Comparison of ENCODE assay signal across 17 cellular contexts in genomic region chr20:11375368-11375767, GRCh38.
DNase-seq lines count a peak whose midpoint lies in the region; ATAC-seq and TF ChIP-seq lines count a peak whose summit lies in the region.
"Had no signal": no experiment of that assay in that cellular context is flagged by ENCODE, and none has a peak within 500 bp of the region (broad histone marks: within the 10 kb centered on the region; RNA-seq: fewer than 3 reads in every experiment).

No MANE protein-coding gene starts in this region.

- intact Hi-C loops in MCF 10A (cut with micrococcal nuclease) = no loop called here
- intact Hi-C loops in breast epithelium (cut with DNase I; ENCODE audit: low total_unique reads) = no loop called here

- no peak for TF ChIP-seq POLR2A in breast epithelium (IDR thresholded peaks at IDR 0.05)

- POLR2A ChIA-PET in MCF 10A (lab: Yijun Ruan, JAX) = interaction anchor here (0.5 to 2.9 kb wide), 10 partner anchors 9 to 703 kb away, joined by 3 to 11 read pairs (median 4); no protein-coding TSS in a partner anchor

- H3K36me3 Mint-ChIP-seq in MCF 10A (ENCODE audit: insufficient read depth, unreplicated experiment) (no peaks in the 10 kb centered on the region), endodermal cell (ENCODE audit: low read depth) (no peaks in the 10 kb centered on the region)

- no peak overlapping the region for H3K9ac ChIP-seq in endodermal cell (ENCODE audit: extremely low read depth, low read length, poor library complexity, severe bottlenecking)
- H3K9ac ChIP-seq: BLaER1 treated with 17β-estradiol and CSF1 and Interleukin-3, amounts not matched to agents 10 nM and 100 nM had no signal

- WGBS in esophagus, 2 donors = 41 to 55% methylated on average over 4 of the region's 4 CpGs
- 94 to 100% methylated on average over 2 to 4 of the region's 4 CpGs for WGBS in endodermal cell (ENCODE audit: insufficient coverage in 1 of 2, insufficient read length in 1 of 2), 2 experiments

- no peak for TF ChIP-seq CTCF in MCF 10A (IDR thresholded peaks at IDR 0.05; ENCODE audit: unreplicated experiment)
- TF ChIP-seq CTCF in breast epithelium (IDR thresholded peaks at IDR 0.05) = no peak
- TF ChIP-seq CTCF in endodermal cell (conservative IDR thresholded peaks at IDR 0.05) = no peak

- H3K4me3 ChIP-seq in breast epithelium (no peak overlapping the region), esophagus (ENCODE audit: low read depth in 1 of 2, low read length in 2 of 2) (no peak overlapping the region), endodermal cell (ENCODE audit: low read length) (no peak overlapping the region)
- H3K4me3 ChIP-seq: BLaER1 treated with 17β-estradiol and CSF1 and Interleukin-3, amounts not matched to agents 10 nM and 100 nM; GM12878; GM23338 had no signal

- H3K27ac ChIP-seq in breast epithelium (peak overlapping the region in 1 of 2 donors; percentile 7), esophagus (ENCODE audit: low read depth in 2 of 2, low read length in 1 of 2) (peak overlapping the region; percentile 78 to 89), endodermal cell (ENCODE audit: low read depth, low read length) (no peak overlapping the region)
- H3K27ac ChIP-seq: BLaER1 treated with 17β-estradiol and CSF1 and Interleukin-3, amounts not matched to agents 10 nM and 100 nM had no signal

- CTCF ChIA-PET in MCF 10A (lab: Yijun Ruan, JAX) = interaction anchor here (0.6 kb wide), 1 partner anchor 117 kb away, joined by 4 read pairs; no protein-coding TSS in a partner anchor

- H3K4me3 Mint-ChIP-seq in MCF 10A (ENCODE audit: unreplicated experiment) (no peak overlapping the region), endodermal cell (no peak overlapping the region)
- H3K4me3 Mint-ChIP-seq: GM23338 had no signal

- H3K4me1 ChIP-seq in breast epithelium (no peaks in the 10 kb centered on the region), esophagus (ENCODE audit: control insufficient read depth in 2 of 2, insufficient read depth in 2 of 2, low read length in 1 of 2) (peaks cover 0 to 9% of the 10 kb centered on the region in 2 donors), endodermal cell (ENCODE audit: control insufficient read depth, insufficient read depth, low read length) (peaks cover 5% of the 10 kb centered on the region)
- H3K4me1 ChIP-seq: BLaER1 treated with 17β-estradiol and CSF1 and Interleukin-3, amounts not matched to agents 10 nM and 100 nM had no signal

- H3K4me1 Mint-ChIP-seq in MCF 10A (ENCODE audit: insufficient read depth, unreplicated experiment) (peaks cover 36% of the 10 kb centered on the region), endodermal cell (peaks cover 39% of the 10 kb centered on the region)

- H3K27me3 ChIP-seq in breast epithelium (no peaks in the 10 kb centered on the region), esophagus (ENCODE audit: control insufficient read depth in 1 of 2, insufficient read depth in 2 of 2, low read length in 2 of 2) (no peaks in the 10 kb centered on the region), endodermal cell (ENCODE audit: control insufficient read depth, insufficient read depth, low read length, poor library complexity, severe bottlenecking) (no peaks in the 10 kb centered on the region)
- H3K27me3 ChIP-seq: BLaER1 treated with 17β-estradiol and CSF1 and Interleukin-3, amounts not matched to agents 10 nM and 100 nM had no signal

- H3K9me3 ChIP-seq in breast epithelium (no peaks in the 10 kb centered on the region), esophagus (ENCODE audit: control insufficient read depth in 2 of 2, insufficient read depth in 1 of 2, low read depth in 1 of 2, low read length in 1 of 2) (peaks cover 3 to 6% of the 10 kb centered on the region in 2 donors), endodermal cell (ENCODE audit: control insufficient read depth, low read length) (no peaks in the 10 kb centered on the region)

- no peaks in the 10 kb centered on the region for H3K27me3 Mint-ChIP-seq in MCF 10A (ENCODE audit: insufficient read depth, unreplicated experiment)
- peaks cover 7% of the 10 kb centered on the region for H3K27me3 Mint-ChIP-seq in endodermal cell (ENCODE audit: insufficient read depth)

- H3K9me3 Mint-ChIP-seq in MCF 10A (ENCODE audit: unreplicated experiment) = no peaks in the 10 kb centered on the region
- no peaks in the 10 kb centered on the region for H3K9me3 Mint-ChIP-seq in endodermal cell

- ATAC-seq in GM18873 (IDR thresholded peaks at IDR 0.05; ENCODE audit: low FRiP score, unreplicated experiment) = no peak
- ATAC-seq: GM12878, GM23338 had no signal

- no TSS peak for BruUV-seq in MCF 10A (replicated peaks; lab: Mats Ljungman, UMichigan)

- DNase-seq in MCF 10A (ENCODE audit: unreplicated experiment) (peak; percentile 64), breast epithelium (ENCODE audit: low spot score in 2 of 2) (no peak), putamen (ENCODE audit: low spot score) (peak; percentile 29), NCI-H446 (lab: John Stamatoyannopoulos, UW) (no peak), endodermal cell (no peak), DMS 273 treated with DMSO at 0.1 percent for 48 hours (lab: John Stamatoyannopoulos, UW) (no peak)
- DNase-seq: DND-41; NCI-H187; NCI-H226; NCI-H526; NK-92 treated with Interleukin-12 subunit alpha and Interleukin-12 subunit beta, amount 100 ng/mL, for 24 hours; SIG-M5 had no signal

- no peaks in the 10 kb centered on the region for H3K36me3 ChIP-seq in breast epithelium
- H3K36me3 ChIP-seq in esophagus (ENCODE audit: control insufficient read depth in 2 of 2, insufficient read depth in 2 of 2, low read length in 1 of 2) = no peaks in the 10 kb centered on the region
- H3K36me3 ChIP-seq in endodermal cell (ENCODE audit: control insufficient read depth, insufficient read depth, low read length) = no peaks in the 10 kb centered on the region
- H3K36me3 ChIP-seq: BLaER1 treated with 17β-estradiol and CSF1 and Interleukin-3, amounts not matched to agents 10 nM and 100 nM had no signal

- peak overlapping the region; percentile 42 for H3K27ac Mint-ChIP-seq in MCF 10A (ENCODE audit: low read depth, unreplicated experiment)
- no peak overlapping the region for H3K27ac Mint-ChIP-seq in endodermal cell
- H3K27ac Mint-ChIP-seq: GM23338 had no signal

Comparison
In these comparisons a context has a peak if more than half of its experiments do, and no peak if none do; other contexts are left out.
1. DNase-seq: peak in MCF 10A (single experiment) and putamen (single experiment); none in breast epithelium (0 of 2), NCI-H446 (0 of 2), endodermal cell (single experiment) and DMS 273 treated with DMSO at 0.1 percent for 48 hours (single experiment).